In genomic region chr14:78933948-78934524, GRCh38 we compare ENCODE assay signal across 8 cellular contexts.
DNase-seq lines count a peak whose midpoint lies in the region; ATAC-seq, FAIRE-seq and TF ChIP-seq lines count a peak whose summit lies in the region.

No MANE protein-coding gene starts in this region.

- H3K27ac ChIP-seq in AG04450 (ENCODE audit: low read depth, low read length) (no peak overlapping the region), OCI-LY1 (ENCODE audit: low read depth, low read length, poor library complexity, severe bottlenecking) (no peak overlapping the region)

- H3K9ac ChIP-seq in OCI-LY1 (ENCODE audit: low read length) = no peak overlapping the region

- H3K9me3 ChIP-seq in AG04450 (ENCODE audit: control insufficient read depth, insufficient read depth, low read length) (no peaks in the 10 kb centered on the region), OCI-LY1 (ENCODE audit: low read length) (no peaks in the 10 kb centered on the region)

- FAIRE-seq in urothelium cell line (lab: Jason Lieb, UNC) = no peak

- TF ChIP-seq CTCF in AG04450 (IDR thresholded peaks at IDR 0.05; ENCODE audit: low read depth, low read length) (peak; percentile 59), OCI-LY1 (IDR thresholded peaks at IDR 0.05; ENCODE audit: low read length) (peak; percentile 55; the same call in 1 of the 2 replicates), fibroblast of villous mesenchyme (IDR thresholded peaks at IDR 0.05; ENCODE audit: insufficient read depth, low read depth, low read length) (peak; percentile 50)

- H3K27me3 ChIP-seq in AG04450 (ENCODE audit: control insufficient read depth, insufficient read depth, low read length) (no peaks in the 10 kb centered on the region), OCI-LY1 (ENCODE audit: insufficient read depth, low read length) (no peaks in the 10 kb centered on the region)

- no peaks in the 10 kb centered on the region for H3F3A ChIP-seq in OCI-LY1 (ENCODE audit: insufficient read depth, low read length)

- POLR2A ChIA-PET in AG04450 (lab: Yijun Ruan, JAX) = interaction anchor here (0.7 kb wide), 1 partner anchor 393 kb away, joined by 3 read pairs; no protein-coding TSS in a partner anchor

- no peaks in the 10 kb centered on the region for H3K4me1 ChIP-seq in OCI-LY1 (ENCODE audit: insufficient read depth, low read length, severe bottlenecking)

- CTCF ChIA-PET in AG04450 (lab: Charles Lee) = interaction anchor here (0.6 to 3.2 kb wide), 81 partner anchors 9 to 2000 kb away, joined by 3 to 45 read pairs (median 4); no protein-coding TSS in a partner anchor

- no peak overlapping the region for H3K4me2 ChIP-seq in OCI-LY1 (ENCODE audit: low read length)

- no peaks in the 10 kb centered on the region for H3K9me2 ChIP-seq in OCI-LY1 (ENCODE audit: low read depth, low read length)

- ATAC-seq in GM18909 (IDR thresholded peaks at IDR 0.05; ENCODE audit: poor library complexity, unreplicated experiment) = peak; percentile 44

- H3K4me3 ChIP-seq in AG04450 (ENCODE audit: low read depth, low read length) (no peak overlapping the region), OCI-LY1 (ENCODE audit: low read depth, low read length, poor library complexity, severe bottlenecking) (no peak overlapping the region), fibroblast of villous mesenchyme (ENCODE audit: low read depth, low read length) (no peak overlapping the region)

- no peaks in the 10 kb centered on the region for H3K36me3 ChIP-seq in OCI-LY1 (ENCODE audit: insufficient read depth, low read length)

- H3K79me2 ChIP-seq in OCI-LY1 (ENCODE audit: insufficient read depth, low read length) = no peaks in the 10 kb centered on the region

- no peak overlapping the region for H2AFZ ChIP-seq in OCI-LY1 (ENCODE audit: low read length)

- no peaks in the 10 kb centered on the region for H4K20me1 ChIP-seq in OCI-LY1 (ENCODE audit: insufficient read depth, low read length)

- peak; percentile 18 for DNase-seq in AG04450 (ENCODE audit: low read depth, low spot score)
- peak; percentile 44 for DNase-seq in fibroblast of villous mesenchyme (ENCODE audit: low read depth)
- DNase-seq in urothelium cell line (ENCODE audit: low spot score) = peak; percentile 50
- DNase-seq in amniotic stem cell (lab: John Stamatoyannopoulos, UW) = no peak
- no peak for DNase-seq in NCI-H1930 (lab: John Stamatoyannopoulos, UW)
- no peak for DNase-seq in stimulated activated CD4-positive, alpha-beta T cell treated with anti-CD3 and anti-CD28 coated beads, Interleukin-4, amount 100 ng/mL, for 24 hours

Comparison
In these comparisons a context has a peak if more than half of its experiments do, and no peak if none do; other contexts are left out.
1. DNase-seq: peak in AG04450 (single experiment), fibroblast of villous mesenchyme (single experiment) and urothelium cell line (single experiment); none in amniotic stem cell (single experiment), NCI-H1930 (0 of 2) and stimulated activated CD4-positive, alpha-beta T cell treated with anti-CD3 and anti-CD28 coated beads, Interleukin-4, amount 100 ng/mL, for 24 hours (single experiment).
2. Peak in every context shown above with its lines, with median percentiles within 50 percentile points of each other: CTCF ChIP-seq.